Comparison of ENCODE assay signal across 8 cellular contexts in genomic region chr1:15046487-15047165, GRCh38.
DNase-seq lines count a peak whose midpoint lies in the region; ATAC-seq and TF ChIP-seq lines count a peak whose summit lies in the region.

No MANE protein-coding gene starts in this region.

- H3K4me1 Mint-ChIP-seq in naive thymus-derived CD4-positive, alpha-beta T cell, result no peaks in the 10 kb centered on the region
- peaks cover 0 to 1% of the 10 kb centered on the region in 2 donors for H3K4me1 Mint-ChIP-seq in stimulated activated naive B cell treated with anti-CD40 and anti-IgM and Interleukin-4, amounts not matched to agents 10 μg/mL and 1 μg/mL and 100 μg/mL, for 72 hours

- H3K27ac ChIP-seq in naive thymus-derived CD4-positive, alpha-beta T cell (ENCODE audit: low read depth, low read length), result no peak overlapping the region

- no peak overlapping the region for H3K4me3 ChIP-seq in GM12875 (ENCODE audit: low read depth, low read length)
- no peak overlapping the region for H3K4me3 ChIP-seq in naive thymus-derived CD4-positive, alpha-beta T cell (ENCODE audit: low read length)

- no peaks in the 10 kb centered on the region for H3K27me3 Mint-ChIP-seq in naive thymus-derived CD4-positive, alpha-beta T cell
- peaks cover 0 to 8% of the 10 kb centered on the region in 2 donors for H3K27me3 Mint-ChIP-seq in stimulated activated naive B cell treated with anti-CD40 and anti-IgM and Interleukin-4, amounts not matched to agents 10 μg/mL and 1 μg/mL and 100 μg/mL, for 72 hours

- H3K9me3 ChIP-seq in naive thymus-derived CD4-positive, alpha-beta T cell (ENCODE audit: control insufficient read depth in 2 of 3, low read length in 3 of 3), result no peaks in the 10 kb centered on the region

- peak; percentile 87 for TF ChIP-seq CTCF in GM12875 (IDR thresholded peaks at IDR 0.05; ENCODE audit: borderline replicate concordance, insufficient read depth, low read depth, low read length)

- CTCF ChIA-PET in naive thymus-derived CD4-positive, alpha-beta T cell (lab: Charles Lee), result interaction anchor here (0.6 to 1.2 kb wide), 4 partner anchors 12 to 1218 kb away, joined by 3 to 4 read pairs (median 4); no protein-coding TSS in a partner anchor

- H3K9me3 Mint-ChIP-seq in naive thymus-derived CD4-positive, alpha-beta T cell, result no peaks in the 10 kb centered on the region
- H3K9me3 Mint-ChIP-seq in stimulated activated naive B cell treated with anti-CD40 and anti-IgM and Interleukin-4, amounts not matched to agents 10 μg/mL and 1 μg/mL and 100 μg/mL, for 72 hours, result no peaks in the 10 kb centered on the region

- H3K4me3 Mint-ChIP-seq in naive thymus-derived CD4-positive, alpha-beta T cell, result no peak overlapping the region
- H3K4me3 Mint-ChIP-seq in stimulated activated naive B cell treated with anti-CD40 and anti-IgM and Interleukin-4, amounts not matched to agents 10 μg/mL and 1 μg/mL and 100 μg/mL, for 72 hours, result no peak overlapping the region

- no peak overlapping the region for H3K27ac Mint-ChIP-seq in naive thymus-derived CD4-positive, alpha-beta T cell
- no peak overlapping the region for H3K27ac Mint-ChIP-seq in stimulated activated naive B cell treated with anti-CD40 and anti-IgM and Interleukin-4, amounts not matched to agents 10 μg/mL and 1 μg/mL and 100 μg/mL, for 72 hours

- DNase-seq in AG08395 (ENCODE audit: low spot score) (peak; percentile 95), NCI-H446 (lab: John Stamatoyannopoulos, UW) (peak; percentile 46 to 81), activated T-cell treated with anti-CD3 and anti-CD28 coated beads for 24 hours (ENCODE audit: low read depth) (peak; percentile 32)
- peak in 7 of 9 donors; percentile 17 to 60 (median 38) for DNase-seq in naive thymus-derived CD4-positive, alpha-beta T cell
- peak; percentile 40 for DNase-seq in stimulated activated naive B cell treated with anti-CD40 and anti-IgM and Interleukin-4, amounts not matched to agents 10 μg/mL and 1 μg/mL and 100 μg/mL, for 72 hours

- intact Hi-C loops in naive thymus-derived CD4-positive, alpha-beta T cell (cut with micrococcal nuclease), result loop anchor here (5.0 kb wide), 3 partner anchors 269 to 1379 kb away; no protein-coding TSS in a partner anchor

- no peaks in the 10 kb centered on the region for H3K27me3 ChIP-seq in naive thymus-derived CD4-positive, alpha-beta T cell (ENCODE audit: control insufficient read depth in 2 of 2, insufficient read depth in 2 of 2, low read length in 2 of 2)

- no peaks in the 10 kb centered on the region for H3K36me3 Mint-ChIP-seq in naive thymus-derived CD4-positive, alpha-beta T cell
- no peaks in the 10 kb centered on the region for H3K36me3 Mint-ChIP-seq in stimulated activated naive B cell treated with anti-CD40 and anti-IgM and Interleukin-4, amounts not matched to agents 10 μg/mL and 1 μg/mL and 100 μg/mL, for 72 hours

- POLR2A ChIA-PET in naive thymus-derived CD4-positive, alpha-beta T cell (lab: Charles Lee), result no interaction called here

- peak; percentile 75 for ATAC-seq in esophagus mucosa
- ATAC-seq in naive thymus-derived CD4-positive, alpha-beta T cell, result peak; percentile 51
- ATAC-seq in stimulated activated naive B cell treated with anti-CD40 and anti-IgM and Interleukin-4, amounts not matched to agents 10 μg/mL and 1 μg/mL and 100 μg/mL, for 72 hours (replicated peaks), result peak; percentile 72 to 84
- no peak for ATAC-seq in HG03571 (IDR thresholded peaks at IDR 0.05; ENCODE audit: unreplicated experiment)

- no peaks in the 10 kb centered on the region for H3K4me1 ChIP-seq in naive thymus-derived CD4-positive, alpha-beta T cell (ENCODE audit: control insufficient read depth in 2 of 2, insufficient read depth in 2 of 2, low read length in 2 of 2)

- H3K36me3 ChIP-seq in naive thymus-derived CD4-positive, alpha-beta T cell (ENCODE audit: control insufficient read depth in 2 of 3, insufficient read depth in 3 of 3, low read length in 3 of 3), result no peaks in the 10 kb centered on the region

Comparison
In these comparisons a context has a peak if more than half of its experiments do, and no peak if none do; other contexts are left out.
1. DNase-seq: peak in every context shown above with its lines; median percentile 95 in AG08395; 64 in NCI-H446; 40 in stimulated activated naive B cell treated with anti-CD40 and anti-IgM and Interleukin-4, amounts not matched to agents 10 μg/mL and 1 μg/mL and 100 μg/mL, for 72 hours; 38 in naive thymus-derived CD4-positive, alpha-beta T cell; 32 in activated T-cell treated with anti-CD3 and anti-CD28 coated beads for 24 hours.